ENCODE assay signal across 25 cellular contexts in the genomic region with DNA sequence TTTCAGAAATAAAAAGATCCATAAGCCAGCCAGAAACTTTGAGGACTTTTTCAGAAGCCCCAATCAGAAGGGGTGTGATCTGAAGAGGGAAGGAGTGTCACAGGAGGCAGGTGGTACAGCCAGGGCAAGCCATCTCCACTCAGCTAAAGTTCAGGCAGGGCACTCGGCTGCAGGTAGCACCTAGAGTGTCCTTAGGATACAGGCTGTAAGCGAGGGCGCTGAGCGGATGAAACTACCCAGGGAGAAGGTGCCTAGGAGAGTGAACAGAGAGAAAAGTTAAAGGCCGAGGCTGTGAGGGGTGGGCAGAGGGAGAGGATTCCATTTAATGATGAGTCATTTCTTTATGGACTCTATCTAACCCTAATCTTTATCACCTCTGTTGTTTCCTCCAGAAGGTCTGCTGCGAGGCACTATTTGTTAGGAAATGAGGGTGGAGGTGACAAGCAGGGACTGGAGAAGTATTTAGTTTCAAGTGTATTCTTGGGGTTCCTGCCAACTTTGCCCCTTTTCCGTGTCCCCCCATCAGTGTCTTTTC. TPM values are rescaled to one million over a fixed set of nuclear protein-coding genes. Genes with fewer than 3 reads are reported as not detected.
A peak's percentile ranks its signal among the peaks of the same experiment; 100 is the strongest.
DNase-seq lines count a peak whose midpoint lies in the region; ATAC-seq, FAIRE-seq and TF ChIP-seq lines count a peak whose summit lies in the region.
"Had no signal": no experiment of that assay in that cellular context is flagged by ENCODE, and none has a peak within 500 bp of the region (broad histone marks: within the 10 kb centered on the region; RNA-seq: fewer than 3 reads in every experiment).

No MANE protein-coding gene starts in this region.

- H3K9me3 ChIP-seq in HepG2 (ENCODE audit: low read length) (no peaks in the 10 kb centered on the region), right lobe of liver (no peaks in the 10 kb centered on the region)
- H3K9me3 ChIP-seq: BE2C had no signal

- no peak overlapping the region for H3K4me2 ChIP-seq in HepG2 (ENCODE audit: low read depth, low read length)
- H3K4me2 ChIP-seq: GM23338 had no signal

- H3K27ac ChIP-seq in HepG2 (ENCODE audit: extremely low read length, insufficient read depth, low read length) (no peak overlapping the region), right lobe of liver (no peak overlapping the region), caudate nucleus (ENCODE audit: low read depth, low read length) (peak overlapping the region; percentile 65)
- H3K27ac ChIP-seq: 22Rv1 had no signal

- TF ChIP-seq EP300 in HepG2 (IDR thresholded peaks at IDR 0.05; ENCODE audit: low read depth in 2 of 2, low read length in 2 of 2) (no peak), HepG2 (CRISPR knock-in tag; IDR thresholded peaks at IDR 0.05; ENCODE audit: borderline replicate concordance) (no peak)

- BruUV-seq in HepG2 (replicated peaks; lab: Mats Ljungman, UMichigan) = no TSS peak

- in situ Hi-C loops in HepG2 (cut with HindIII; ENCODE audit: extremely low pct_ligation_motif_present, low pct_unique_long_range_greater_than_20kb) = no loop called here

- no peaks in the 10 kb centered on the region for H3K79me2 ChIP-seq in HepG2 (ENCODE audit: insufficient read depth, low read length)

- CTCF ChIA-PET in HepG2 (lab: Yijun Ruan, JAX; ENCODE audit: low intra/inter-chr PET ratio, low total read pairs) = no interaction called here

- no peaks in the 10 kb centered on the region for H4K20me1 ChIP-seq in HepG2 (ENCODE audit: insufficient read depth, low read length)
- H4K20me1 ChIP-seq: BLaER1 treated with 17β-estradiol and CSF1 and Interleukin-3, amounts not matched to agents 10 nM and 100 nM had no signal

- POLR2A ChIA-PET in HepG2 (lab: Yijun Ruan, JAX) = no interaction called here

- TF ChIP-seq RAD21 in HepG2 (CRISPR knock-in tag; IDR thresholded peaks at IDR 0.05) = no peak

- no peak for DNase-seq in HepG2 (ENCODE audit: low spot score)
- DNase-seq in right lobe of liver = no peak
- DNase-seq in NB4 (ENCODE audit: low read depth) = peak; percentile 44
- DNase-seq in caudate nucleus (lab: John Stamatoyannopoulos, UW) = no peak
- no peak for DNase-seq in NCI-H1105 treated with DMSO at 0.1 percent for 48 hours (lab: John Stamatoyannopoulos, UW)
- DNase-seq in stimulated activated CD8-positive, alpha-beta memory T cell treated with anti-CD3 and anti-CD28 coated beads, Interleukin-4, amount 100 ng/mL, for 48 hours = no peak
- DNase-seq in OCI-M1 (lab: John Stamatoyannopoulos, UW) = no peak
- no peak for DNase-seq in RCC 7860 (ENCODE audit: low spot score)
- DNase-seq: ACHN; BE2C; CD4-positive, alpha-beta T cell; CD8-positive, alpha-beta memory T cell; DMS 273 treated with DMSO at 0.1 percent for 48 hours; DMS79; EL; GDM1; HCEC 1CT had no signal

- FAIRE-seq in HepG2 (lab: Jason Lieb, UNC) (no peak), RCC 7860 (lab: Jason Lieb, UNC) (no peak)
- FAIRE-seq: A204.1, D721Med, GM12878, GM19239, H54 had no signal

- H3K36me3 ChIP-seq in HepG2 (replicated peaks in 1 of 2; ENCODE audit: control insufficient read depth in 1 of 2, insufficient read depth in 2 of 2, low read length in 2 of 2) (no peaks in the 10 kb centered on the region), right lobe of liver (no peaks in the 10 kb centered on the region)
- H3K36me3 ChIP-seq: BE2C; BLaER1 treated with 17β-estradiol and CSF1 and Interleukin-3, amounts not matched to agents 10 nM and 100 nM had no signal

- H3K4me1 ChIP-seq in HepG2 (ENCODE audit: insufficient read depth, low read length) = peaks cover 14% of the 10 kb centered on the region
- H3K4me1 ChIP-seq in right lobe of liver = peaks cover 0 to 7% (median 1%) of the 10 kb centered on the region in 4 donors
- H3K4me1 ChIP-seq: BE2C had no signal

- no peak for ATAC-seq in HepG2
- ATAC-seq in right lobe of liver = no peak
- ATAC-seq: GM12878, GM23338 had no signal

- H2AFZ ChIP-seq in HepG2 (ENCODE audit: low read length) = no peak overlapping the region
- H2AFZ ChIP-seq: GM23338 had no signal

- 47% methylated on average over 7 of the region's 7 CpGs for WGBS in HepG2 (ENCODE audit: low lambda C conversion rate)
- 54% methylated on average over 4 of the region's 7 CpGs for WGBS in right lobe of liver (ENCODE audit: insufficient coverage, low coverage, low lambda C conversion rate, missing lambda C conversion rate)

- TF ChIP-seq CTCF in HepG2 (CRISPR knock-in tag; IDR thresholded peaks at IDR 0.05) (no peak), right lobe of liver (IDR thresholded peaks at IDR 0.05) (no peak), NB4 (IDR thresholded peaks at IDR 0.05; ENCODE audit: low read depth, low read length) (no peak)

- H3K27me3 ChIP-seq in HepG2 (ENCODE audit: control insufficient read depth in 1 of 2, insufficient read depth in 2 of 2, low read length in 2 of 2) (0 out of 5 replicates have a peak, but pooled peaks cover 0 to under 1% of the 10 kb centered on the region in 2 experiments), right lobe of liver (no peaks in the 10 kb centered on the region)
- H3K27me3 ChIP-seq: BE2C; BLaER1 treated with 17β-estradiol and CSF1 and Interleukin-3, amounts not matched to agents 10 nM and 100 nM had no signal

- H3K9ac ChIP-seq in HepG2 (ENCODE audit: insufficient read depth, low read depth, low read length) = no peak overlapping the region
- H3K9ac ChIP-seq: BLaER1 treated with 17β-estradiol and CSF1 and Interleukin-3, amounts not matched to agents 10 nM and 100 nM had no signal

- H3K4me3 ChIP-seq in HepG2 (replicated peaks in 1 of 3; ENCODE audit: insufficient read depth in 1 of 3, low read depth in 2 of 3, low read length in 3 of 3) = no peak overlapping the region
- no peak overlapping the region for H3K4me3 ChIP-seq in right lobe of liver
- no peak overlapping the region for H3K4me3 ChIP-seq in NB4 (ENCODE audit: low read depth, low read length)
- H3K4me3 ChIP-seq: BLaER1 treated with 17β-estradiol and CSF1 and Interleukin-3, amounts not matched to agents 10 nM and 100 nM; GM12878; GM23338 had no signal

- no peak for TF ChIP-seq POLR2A in HepG2 (IDR thresholded peaks at IDR 0.05; ENCODE audit: insufficient read depth in 1 of 2, low read depth in 2 of 2, low read length in 2 of 2)
- no peak for TF ChIP-seq POLR2A in right lobe of liver (IDR thresholded peaks at IDR 0.05)
- no peak for TF ChIP-seq POLR2A in NB4 (IDR thresholded peaks at IDR 0.05; ENCODE audit: extremely low read depth, insufficient read length)

- intact Hi-C loops in HepG2 (cut with micrococcal nuclease; ENCODE audit: unreplicated experiment) = no loop called here
- intact Hi-C loops in right lobe of liver (cut with DNase I) = no loop called here

TF ChIP-seq in HepG2, 621 proteins besides CTCF, POLR2A, EP300 and RAD21 (continues in another document):
- TF ChIP-seq NFE2L2 (IDR thresholded peaks at IDR 0.05; ENCODE audit: low read length) = peak; percentile 48; the same call in 1 of the 2 replicates

RNA-seq across cellular contexts. Expression of gene ZCCHC24, which starts 29.8 kb away (rescaled TPM):
- total RNA-seq in HepG2 (2016; rRNA removed; fragmentation: Illumina TruSeq; extraction: Trizol) (3.1 and 3.9 TPM in 2 replicates), right lobe of liver (10 to 100 TPM; 19.8 to 33.6 (median 22.7) TPM)
- 0.62 and 0.81 TPM in 2 replicates for total RNA-seq in HepG2 (2016; cell fraction: cytosol; rRNA removed; fragmentation: Illumina TruSeq; extraction: Trizol; ENCODE audit: low read depth)
- 3.5 and 3.6 TPM in 2 replicates for total RNA-seq in HepG2 (2016; cell fraction: insoluble cytoplasmic fraction; rRNA removed; fragmentation: Illumina TruSeq; extraction: Trizol)
- total RNA-seq in HepG2 (2016; cell fraction: membrane; rRNA removed; fragmentation: Illumina TruSeq; extraction: Trizol) = 3.7 and 4.0 TPM in 2 replicates
- 2.4 and 2.5 TPM in 2 replicates for total RNA-seq in HepG2 (2016; cell fraction: nucleus; rRNA removed; fragmentation: Illumina TruSeq; extraction: Trizol)
- 7.7 and 7.9 TPM in 2 replicates for polyA plus RNA-seq in HepG2 (2011; rRNA removed)
- polyA plus RNA-seq in HepG2 (2011; cell fraction: cytosol; rRNA removed) = 6.1 and 7.9 TPM in 2 replicates
- polyA plus RNA-seq in HepG2 (2011; cell fraction: nucleus; rRNA removed) = 5.9 and 9.2 TPM in 2 replicates
- 3.8 and 4.0 TPM in 2 replicates for polyA plus RNA-seq in HepG2 (2012)
- 0.43 and 0.45 TPM in 2 replicates for polyA plus RNA-seq in HepG2 (2016; cell fraction: cytosol; fragmentation: Illumina TruSeq; extraction: Trizol; ENCODE audit: low read depth)
- 5.1 and 5.5 TPM in 2 replicates for polyA plus RNA-seq in HepG2 (2016; cell fraction: insoluble cytoplasmic fraction; fragmentation: Illumina TruSeq; extraction: Trizol; ENCODE audit: low read depth)
- 2.8 and 3.1 TPM in 2 replicates for polyA plus RNA-seq in HepG2 (2016; cell fraction: membrane; fragmentation: Illumina TruSeq; extraction: Trizol; ENCODE audit: low read depth)
- 4.3 and 4.9 TPM in 2 replicates for polyA plus RNA-seq in HepG2 (2016; cell fraction: nucleus; fragmentation: Illumina TruSeq; extraction: Trizol; ENCODE audit: insufficient read depth, low read depth)
- polyA minus RNA-seq in HepG2 (2011; rRNA and poly(A)+ RNA removed; ENCODE audit: low replicate concordance) = 4.8 and 18.6 TPM in 2 replicates
- polyA minus RNA-seq in HepG2 (2011; cell fraction: cytosol; rRNA and poly(A)+ RNA removed) = 7.8 and 8.3 TPM in 2 replicates
- polyA minus RNA-seq in HepG2 (2011; cell fraction: nucleus; rRNA and poly(A)+ RNA removed) = 3.5 and 3.6 TPM in 2 replicates

RNA-seq across cellular contexts. Expression of gene EIF5AL1, which starts 37.1 kb away (rescaled TPM):
- total RNA-seq in HepG2 (2016; rRNA removed; fragmentation: Illumina TruSeq; extraction: Trizol) = 0.14 and 0.22 TPM in 2 replicates
- 0.18 and 0.20 TPM in 2 replicates for total RNA-seq in HepG2 (2016; cell fraction: cytosol; rRNA removed; fragmentation: Illumina TruSeq; extraction: Trizol; ENCODE audit: low read depth)
- total RNA-seq in HepG2 (2016; cell fraction: insoluble cytoplasmic fraction; rRNA removed; fragmentation: Illumina TruSeq; extraction: Trizol) = 0.15 TPM in 2 replicates
- 0.09 and 0.10 TPM in 2 replicates for total RNA-seq in HepG2 (2016; cell fraction: membrane; rRNA removed; fragmentation: Illumina TruSeq; extraction: Trizol)
- not detected in 2 replicates for total RNA-seq in HepG2 (2016; cell fraction: nucleus; rRNA removed; fragmentation: Illumina TruSeq; extraction: Trizol)
- polyA plus RNA-seq in HepG2 (2011; rRNA removed) = 0.34 and 0.50 TPM in 2 replicates
- 0.42 and 1.0 TPM in 2 replicates for polyA plus RNA-seq in HepG2 (2011; cell fraction: cytosol; rRNA removed)
- 0.10 and 0.28 TPM in 2 replicates for polyA plus RNA-seq in HepG2 (2011; cell fraction: nucleus; rRNA removed)
- polyA plus RNA-seq in HepG2 (2012) = 1.0 and 1.3 TPM in 2 replicates
- polyA plus RNA-seq in HepG2 (2016; cell fraction: cytosol; fragmentation: Illumina TruSeq; extraction: Trizol; ENCODE audit: low read depth) = 0.35 and 0.40 TPM in 2 replicates
- polyA plus RNA-seq in HepG2 (2016; cell fraction: insoluble cytoplasmic fraction; fragmentation: Illumina TruSeq; extraction: Trizol; ENCODE audit: low read depth) = 0.53 and 0.80 TPM in 2 replicates
- 0.42 and 0.56 TPM in 2 replicates for polyA plus RNA-seq in HepG2 (2016; cell fraction: membrane; fragmentation: Illumina TruSeq; extraction: Trizol; ENCODE audit: low read depth)
- 0.33 and 0.45 TPM in 2 replicates for polyA plus RNA-seq in HepG2 (2016; cell fraction: nucleus; fragmentation: Illumina TruSeq; extraction: Trizol; ENCODE audit: insufficient read depth, low read depth)
- polyA minus RNA-seq in HepG2 (2011; rRNA and poly(A)+ RNA removed; ENCODE audit: low replicate concordance) = 0.14 and 0.80 TPM in 2 replicates
- 0.26 and 0.30 TPM in 2 replicates for polyA minus RNA-seq in HepG2 (2011; cell fraction: cytosol; rRNA and poly(A)+ RNA removed)
- polyA minus RNA-seq in HepG2 (2011; cell fraction: nucleus; rRNA and poly(A)+ RNA removed) = 0.12 and 0.13 TPM in 2 replicates
- total RNA-seq in right lobe of liver = under 1 TPM in 5 of 6 experiments, not detected in 1; 0.31 to 0.54 (median 0.44) TPM
